ENCODE assay signal across 14 cellular contexts in genomic region chr10:132787253-132788179, GRCh38. TPM values are rescaled to one million over a fixed set of nuclear protein-coding genes. Genes with fewer than 3 reads are reported as not detected.
DNase-seq lines count a peak whose midpoint lies in the region; ATAC-seq and TF ChIP-seq lines count a peak whose summit lies in the region.
"Had no signal": no experiment of that assay in that cellular context is flagged by ENCODE, and none has a peak within 500 bp of the region (broad histone marks: within the 10 kb centered on the region; RNA-seq: fewer than 3 reads in every experiment).

No MANE protein-coding gene starts in this region.

- peaks cover 51 to 89% (median 61%) of the 10 kb centered on the region in 3 donors for H3K27me3 ChIP-seq in stomach

- H3K36me3 ChIP-seq in stomach = peaks cover 0 to 15% (median 12%) of the 10 kb centered on the region in 4 donors
- H3K36me3 ChIP-seq: thyroid gland had no signal

- POLR2A ChIA-PET in activated CD8-positive, alpha-beta T cell treated with anti-CD3 and anti-CD28 coated beads for 36 hours (lab: Charles Lee) = no interaction called here
- POLR2A ChIA-PET in activated CD8-positive, alpha-beta T cell treated with anti-CD3 and anti-CD28 coated beads, Interleukin-2, amount 10 ng/mL, durations not matched to agents 7 days and 5 days (lab: Charles Lee) = no interaction called here

- H3K9me3 ChIP-seq in T-helper 17 cell (ENCODE audit: control insufficient read depth, low read length, poor library complexity, severe bottlenecking) = no peaks in the 10 kb centered on the region
- H3K9me3 ChIP-seq in stomach = peaks cover 0 to 17% (median 8%) of the 10 kb centered on the region in 4 donors
- H3K9me3 ChIP-seq: thyroid gland had no signal

- CTCF ChIA-PET in activated CD8-positive, alpha-beta T cell treated with anti-CD3 and anti-CD28 coated beads for 36 hours (lab: Charles Lee) = no interaction called here
- CTCF ChIA-PET in activated CD8-positive, alpha-beta T cell treated with anti-CD3 and anti-CD28 coated beads, Interleukin-2, amount 10 ng/mL, durations not matched to agents 7 days and 5 days (lab: Charles Lee) = no interaction called here

- 0 to 3% (median 1%) methylated on average over 1 to 111 of the region's 111 CpGs for WGBS in stomach, 5 donors

- peak overlapping the region; percentile 24 to 48 (median 29) for H3K4me3 ChIP-seq in stomach
- H3K4me3 ChIP-seq: thyroid gland had no signal

- peaks cover 2% of the 10 kb centered on the region for H3K4me1 Mint-ChIP-seq in activated CD8-positive, alpha-beta T cell treated with anti-CD3 and anti-CD28 coated beads for 36 hours (ENCODE audit: low read depth)
- no peaks in the 10 kb centered on the region for H3K4me1 Mint-ChIP-seq in activated CD8-positive, alpha-beta T cell treated with anti-CD3 and anti-CD28 coated beads, Interleukin-2, amount 10 ng/mL, durations not matched to agents 7 days and 5 days (ENCODE audit: low read depth)
- H3K4me1 Mint-ChIP-seq in T-helper 17 cell = no peaks in the 10 kb centered on the region
- H3K4me1 Mint-ChIP-seq: activated CD4-positive, alpha-beta T cell treated with anti-CD3 and anti-CD28 coated beads, Interleukin-2, amount 10 ng/mL, durations not matched to agents 7 days and 5 days; memory B cell had no signal

- peaks cover 10% of the 10 kb centered on the region for H3K36me3 Mint-ChIP-seq in activated CD8-positive, alpha-beta T cell treated with anti-CD3 and anti-CD28 coated beads for 36 hours (ENCODE audit: low read depth)
- H3K36me3 Mint-ChIP-seq in activated CD8-positive, alpha-beta T cell treated with anti-CD3 and anti-CD28 coated beads, Interleukin-2, amount 10 ng/mL, durations not matched to agents 7 days and 5 days (ENCODE audit: low read depth) = peaks cover 2% of the 10 kb centered on the region
- H3K36me3 Mint-ChIP-seq in T-helper 17 cell (ENCODE audit: low read depth) = no peaks in the 10 kb centered on the region

- no peak for TF ChIP-seq CTCF in activated CD8-positive, alpha-beta T cell treated with anti-CD3 and anti-CD28 coated beads for 36 hours (IDR thresholded peaks at IDR 0.05)
- TF ChIP-seq CTCF in stomach (IDR thresholded peaks at IDR 0.05) = no peak

- peaks cover 25% of the 10 kb centered on the region for H3K27me3 Mint-ChIP-seq in activated CD8-positive, alpha-beta T cell treated with anti-CD3 and anti-CD28 coated beads for 36 hours
- peaks cover 31% of the 10 kb centered on the region for H3K27me3 Mint-ChIP-seq in activated CD8-positive, alpha-beta T cell treated with anti-CD3 and anti-CD28 coated beads, Interleukin-2, amount 10 ng/mL, durations not matched to agents 7 days and 5 days (ENCODE audit: low read depth)
- peaks cover 8% of the 10 kb centered on the region for H3K27me3 Mint-ChIP-seq in T-helper 17 cell

- TF ChIP-seq POLR2A in stomach (IDR thresholded peaks at IDR 0.05) = no peak

- H3K4me1 ChIP-seq in stomach = peaks cover 27 to 48% (median 39%) of the 10 kb centered on the region in 4 donors

- no peaks in the 10 kb centered on the region for H3K9me3 Mint-ChIP-seq in activated CD8-positive, alpha-beta T cell treated with anti-CD3 and anti-CD28 coated beads for 36 hours
- no peaks in the 10 kb centered on the region for H3K9me3 Mint-ChIP-seq in activated CD8-positive, alpha-beta T cell treated with anti-CD3 and anti-CD28 coated beads, Interleukin-2, amount 10 ng/mL, durations not matched to agents 7 days and 5 days (ENCODE audit: insufficient read depth)
- H3K9me3 Mint-ChIP-seq: activated CD4-positive, alpha-beta T cell treated with anti-CD3 and anti-CD28 coated beads, Interleukin-2, amount 10 ng/mL, durations not matched to agents 7 days and 5 days; memory B cell had no signal

- peak; percentile 36 for DNase-seq in activated CD8-positive, alpha-beta T cell treated with anti-CD3 and anti-CD28 coated beads for 36 hours
- no peak for DNase-seq in activated CD8-positive, alpha-beta T cell treated with anti-CD3 and anti-CD28 coated beads, Interleukin-2, amount 10 ng/mL, durations not matched to agents 7 days and 5 days
- no peak for DNase-seq in T-helper 17 cell
- DNase-seq in iPS-NIHi7 (ENCODE audit: extremely low spot score) = peak; percentile 80
- DNase-seq in stomach = no peak
- DNase-seq in NCI-H2107 treated with DMSO at 0.1 percent for 48 hours (lab: John Stamatoyannopoulos, UW; ENCODE audit: unreplicated experiment) = no peak
- DNase-seq in stimulated activated CD8-positive, alpha-beta memory T cell treated with anti-CD3 and anti-CD28 coated beads, Interleukin-4, amount 100 ng/mL, for 48 hours = no peak
- DNase-seq: activated CD4-positive, alpha-beta T cell treated with anti-CD3 and anti-CD28 coated beads, Interleukin-2, amount 10 ng/mL, durations not matched to agents 7 days and 5 days; NCI-H1092 treated with DMSO at 0.1 percent for 48 hours; NK-92 treated with Interleukin-12 subunit alpha and Interleukin-12 subunit beta, amount 100 ng/mL, for 24 hours had no signal

- TF ChIP-seq EP300 in stomach (IDR thresholded peaks at IDR 0.05) = no peak

- no peak for ATAC-seq in activated CD8-positive, alpha-beta T cell treated with anti-CD3 and anti-CD28 coated beads for 36 hours
- no peak for ATAC-seq in activated CD8-positive, alpha-beta T cell treated with anti-CD3 and anti-CD28 coated beads, Interleukin-2, amount 10 ng/mL, durations not matched to agents 7 days and 5 days
- ATAC-seq in T-helper 17 cell (no peak), HG03196 (IDR thresholded peaks at IDR 0.05; ENCODE audit: unreplicated experiment) (no peak)

- H3K27ac Mint-ChIP-seq in activated CD8-positive, alpha-beta T cell treated with anti-CD3 and anti-CD28 coated beads for 36 hours = no peak overlapping the region
- H3K27ac Mint-ChIP-seq in activated CD8-positive, alpha-beta T cell treated with anti-CD3 and anti-CD28 coated beads, Interleukin-2, amount 10 ng/mL, durations not matched to agents 7 days and 5 days = no peak overlapping the region
- H3K27ac Mint-ChIP-seq in T-helper 17 cell = no peak overlapping the region
- H3K27ac Mint-ChIP-seq: activated CD4-positive, alpha-beta T cell treated with anti-CD3 and anti-CD28 coated beads, Interleukin-2, amount 10 ng/mL, durations not matched to agents 7 days and 5 days; memory B cell had no signal

- H3K27ac ChIP-seq in stomach = peak overlapping the region in 2 of 5 donors; percentile 19 to 28
- H3K27ac ChIP-seq: thyroid gland had no signal

- intact Hi-C loops in activated CD8-positive, alpha-beta T cell treated with anti-CD3 and anti-CD28 coated beads for 36 hours (cut with micrococcal nuclease) = no loop called here
- intact Hi-C loops in stomach (cut with DNase I; ENCODE audit: low total_unique reads) = loop anchor here (10.0 kb wide), 1 partner anchor 133 kb away; no protein-coding TSS in a partner anchor

- no peak overlapping the region for H3K4me3 Mint-ChIP-seq in activated CD8-positive, alpha-beta T cell treated with anti-CD3 and anti-CD28 coated beads for 36 hours
- H3K4me3 Mint-ChIP-seq in activated CD8-positive, alpha-beta T cell treated with anti-CD3 and anti-CD28 coated beads, Interleukin-2, amount 10 ng/mL, durations not matched to agents 7 days and 5 days = no peak overlapping the region
- H3K4me3 Mint-ChIP-seq in T-helper 17 cell = peak overlapping the region; percentile 15
- H3K4me3 Mint-ChIP-seq: activated CD4-positive, alpha-beta T cell treated with anti-CD3 and anti-CD28 coated beads, Interleukin-2, amount 10 ng/mL, durations not matched to agents 7 days and 5 days; memory B cell had no signal

RNA-seq across cellular contexts. Expression of gene NKX6-2, which starts 1.6 kb away (rescaled TPM):
- total RNA-seq in activated CD8-positive, alpha-beta T cell treated with anti-CD3 and anti-CD28 coated beads for 36 hours = not detected
- total RNA-seq in activated CD8-positive, alpha-beta T cell treated with anti-CD3 and anti-CD28 coated beads, Interleukin-2, amount 10 ng/mL, durations not matched to agents 7 days and 5 days = not detected
- total RNA-seq in T-helper 17 cell (not detected), stomach (10 to 100 TPM in 2 of 5 donors, 1 to 10 TPM in 1, not detected in 2; 9.0 to 75.8 (median 11.1) TPM)
- 10 to 100 TPM in 1 of 3 donors, 1 to 10 TPM in 1, under 1 TPM in 1; 0.65 to 29.0 (median 1.3) TPM for polyA plus RNA-seq in stomach
- total RNA-seq: activated CD4-positive, alpha-beta T cell treated with anti-CD3 and anti-CD28 coated beads, Interleukin-2, amount 10 ng/mL, durations not matched to agents 7 days and 5 days; posterior vena cava; thyroid gland had no signal

Comparison
In these comparisons a context has a peak if more than half of its experiments do, and no peak if none do; other contexts are left out.
1. DNase-seq: peak in activated CD8-positive, alpha-beta T cell treated with anti-CD3 and anti-CD28 coated beads for 36 hours (single experiment) and iPS-NIHi7 (single experiment); none in activated CD8-positive, alpha-beta T cell treated with anti-CD3 and anti-CD28 coated beads, Interleukin-2, amount 10 ng/mL, durations not matched to agents 7 days and 5 days (single experiment), T-helper 17 cell (0 of 3), stomach (single experiment), NCI-H2107 treated with DMSO at 0.1 percent for 48 hours (single experiment) and stimulated activated CD8-positive, alpha-beta memory T cell treated with anti-CD3 and anti-CD28 coated beads, Interleukin-4, amount 100 ng/mL, for 48 hours (single experiment).